11 cellular contexts compared by ENCODE assay signal in genomic region chr5:69238760-69239251, GRCh38. TPM values are rescaled to one million over a fixed set of nuclear protein-coding genes. Genes with fewer than 3 reads are reported as not detected.
DNase-seq lines count a peak whose midpoint lies in the region; ATAC-seq and TF ChIP-seq lines count a peak whose summit lies in the region.
"Had no signal": no experiment of that assay in that cellular context is flagged by ENCODE, and none has a peak within 500 bp of the region (broad histone marks: within the 10 kb centered on the region; RNA-seq: fewer than 3 reads in every experiment).

No MANE protein-coding gene starts in this region.

- H3K36me3 ChIP-seq in naive thymus-derived CD4-positive, alpha-beta T cell (ENCODE audit: control insufficient read depth in 2 of 3, insufficient read depth in 3 of 3, low read length in 3 of 3): peaks cover 0 to 15% (median 0%) of the 10 kb centered on the region in 3 experiments
- H3K36me3 ChIP-seq in psoas muscle (ENCODE audit: insufficient read depth in 1 of 2, low read depth in 1 of 2): peaks cover 2 to 32% of the 10 kb centered on the region in 2 donors

- peaks cover 76% of the 10 kb centered on the region for H3K36me3 Mint-ChIP-seq in CD4-positive, alpha-beta T cell (ENCODE audit: low read depth)
- peaks cover 22% of the 10 kb centered on the region for H3K36me3 Mint-ChIP-seq in chondrocyte (ENCODE audit: low read depth)
- peaks cover 4 to 47% (median 41%) of the 10 kb centered on the region in 5 donors for H3K36me3 Mint-ChIP-seq in naive thymus-derived CD4-positive, alpha-beta T cell

- DNase-seq in CD4-positive, alpha-beta T cell: no peak
- peak; percentile 21 for DNase-seq in NCI-H460 (ENCODE audit: extremely low read depth, low read depth)
- DNase-seq in chondrocyte (ENCODE audit: low spot score): no peak
- no peak for DNase-seq in naive thymus-derived CD4-positive, alpha-beta T cell
- no peak for DNase-seq in NCI-H2029 (lab: John Stamatoyannopoulos, UW)
- no peak for DNase-seq in psoas muscle
- DNase-seq in mesenteric fat pad (ENCODE audit: low spot score): no peak
- DNase-seq in midbrain (lab: John Stamatoyannopoulos, UW): no peak
- DNase-seq: activated CD4-positive, alpha-beta T cell treated with anti-CD3 and anti-CD28 coated beads for 48 hours; retina had no signal

- H3K4me3 Mint-ChIP-seq in CD4-positive, alpha-beta T cell: peak overlapping the region; percentile 71
- H3K4me3 Mint-ChIP-seq in chondrocyte (ENCODE audit: unreplicated experiment): peak overlapping the region; percentile 39
- H3K4me3 Mint-ChIP-seq in naive thymus-derived CD4-positive, alpha-beta T cell: peak overlapping the region in 8 of 10 donors; percentile 24 to 82 (median 41)

- WGBS in psoas muscle, 3 donors: 85 to 89% (median 89%) methylated on average over 6 of the region's 6 CpGs

- CTCF ChIA-PET in CD4-positive, alpha-beta T cell (lab: Charles Lee): no interaction called here
- CTCF ChIA-PET in naive thymus-derived CD4-positive, alpha-beta T cell (lab: Charles Lee): no interaction called here

- H3K4me1 ChIP-seq in naive thymus-derived CD4-positive, alpha-beta T cell (ENCODE audit: control insufficient read depth in 2 of 2, insufficient read depth in 2 of 2, low read length in 2 of 2): peaks cover 13 to 16% of the 10 kb centered on the region in 2 donors
- H3K4me1 ChIP-seq in psoas muscle: peaks cover 32% of the 10 kb centered on the region

- H3K27ac ChIP-seq in CD4-positive, alpha-beta T cell (ENCODE audit: low read depth, low read length): no peak overlapping the region
- H3K27ac ChIP-seq in naive thymus-derived CD4-positive, alpha-beta T cell (ENCODE audit: low read depth, low read length): no peak overlapping the region
- H3K27ac ChIP-seq in psoas muscle: no peak overlapping the region

- H3K27me3 ChIP-seq in CD4-positive, alpha-beta T cell (ENCODE audit: control insufficient read depth, insufficient read depth, low read length): no peaks in the 10 kb centered on the region
- no peaks in the 10 kb centered on the region for H3K27me3 ChIP-seq in naive thymus-derived CD4-positive, alpha-beta T cell (ENCODE audit: control insufficient read depth in 2 of 2, insufficient read depth in 2 of 2, low read length in 2 of 2)
- H3K27me3 ChIP-seq in psoas muscle (ENCODE audit: insufficient read depth in 3 of 3, low read length in 2 of 3): no peaks in the 10 kb centered on the region

- no peak for TF ChIP-seq CTCF in CD4-positive, alpha-beta T cell (IDR thresholded peaks at IDR 0.05)
- TF ChIP-seq CTCF in chondrocyte (IDR thresholded peaks at IDR 0.05) (no peak), psoas muscle (IDR thresholded peaks at IDR 0.05) (no peak)

- intact Hi-C loops in CD4-positive, alpha-beta T cell (cut with DNase I, micrococcal nuclease): loop anchor here in 1 of 2 experiments (5.0 kb wide), 3 partner anchors 93 to 147 kb away; partner anchors contain the start of genes AK6, CCDC125, RAD17 and SLC30A5
- intact Hi-C loops in naive thymus-derived CD4-positive, alpha-beta T cell (cut with micrococcal nuclease): no loop called here
- intact Hi-C loops in psoas muscle (cut with DNase I): no loop called here

- H3K9me3 Mint-ChIP-seq in CD4-positive, alpha-beta T cell: no peaks in the 10 kb centered on the region
- no peaks in the 10 kb centered on the region for H3K9me3 Mint-ChIP-seq in chondrocyte (ENCODE audit: low read depth)
- peaks cover 0 to 2% (median 0%) of the 10 kb centered on the region in 11 donors for H3K9me3 Mint-ChIP-seq in naive thymus-derived CD4-positive, alpha-beta T cell
- H3K9me3 Mint-ChIP-seq: activated naive CD4-positive, alpha-beta T cell treated with anti-CD3 and anti-CD28 coated beads, Interleukin-2, amount 50 U/mL, for 72 hours had no signal

- no peak for ATAC-seq in CD4-positive, alpha-beta T cell (ENCODE audit: poor library complexity)
- no peak for ATAC-seq in naive thymus-derived CD4-positive, alpha-beta T cell
- no peak for ATAC-seq in psoas muscle
- ATAC-seq: activated naive CD4-positive, alpha-beta T cell treated with anti-CD3 and anti-CD28 coated beads, Interleukin-2, amount 50 U/mL, for 72 hours had no signal

- H3K4me1 Mint-ChIP-seq in CD4-positive, alpha-beta T cell (ENCODE audit: low read depth): peaks cover 71% of the 10 kb centered on the region
- H3K4me1 Mint-ChIP-seq in chondrocyte (ENCODE audit: low read depth): peaks cover 75% of the 10 kb centered on the region
- peaks cover 40 to 84% (median 69%) of the 10 kb centered on the region in 7 donors for H3K4me1 Mint-ChIP-seq in naive thymus-derived CD4-positive, alpha-beta T cell

- POLR2A ChIA-PET in CD4-positive, alpha-beta T cell (lab: Charles Lee): no interaction called here
- POLR2A ChIA-PET in naive thymus-derived CD4-positive, alpha-beta T cell (lab: Charles Lee): no interaction called here

- H3K27ac Mint-ChIP-seq in CD4-positive, alpha-beta T cell: no peak overlapping the region
- H3K27ac Mint-ChIP-seq in chondrocyte (ENCODE audit: unreplicated experiment): peak overlapping the region; percentile 90
- peak overlapping the region in 2 of 9 donors; percentile 26 to 30 for H3K27ac Mint-ChIP-seq in naive thymus-derived CD4-positive, alpha-beta T cell
- H3K27ac Mint-ChIP-seq: activated naive CD4-positive, alpha-beta T cell treated with anti-CD3 and anti-CD28 coated beads, Interleukin-2, amount 50 U/mL, for 72 hours had no signal

- H3K27me3 Mint-ChIP-seq in CD4-positive, alpha-beta T cell: no peaks in the 10 kb centered on the region
- no peaks in the 10 kb centered on the region for H3K27me3 Mint-ChIP-seq in chondrocyte (ENCODE audit: low read depth)
- H3K27me3 Mint-ChIP-seq in naive thymus-derived CD4-positive, alpha-beta T cell: no peaks in the 10 kb centered on the region

- H3K4me3 ChIP-seq in naive thymus-derived CD4-positive, alpha-beta T cell (ENCODE audit: low read length): no peak overlapping the region
- no peak overlapping the region for H3K4me3 ChIP-seq in psoas muscle

- no peaks in the 10 kb centered on the region for H3K9me3 ChIP-seq in CD4-positive, alpha-beta T cell (ENCODE audit: control insufficient read depth, low read length)
- H3K9me3 ChIP-seq in naive thymus-derived CD4-positive, alpha-beta T cell (ENCODE audit: control insufficient read depth in 2 of 3, low read length in 3 of 3): no peaks in the 10 kb centered on the region
- no peaks in the 10 kb centered on the region for H3K9me3 ChIP-seq in psoas muscle

RNA-seq across cellular contexts. Expression of gene CDK7, which starts 4.1 kb away (rescaled TPM):
- 10 to 100 TPM; 30.1 to 33.0 TPM for total RNA-seq in CD4-positive, alpha-beta T cell
- total RNA-seq in NCI-H460 (2014; rRNA removed; shearing (Covaris generic)): 129 and 132 TPM in 2 replicates
- 41.3 and 59.5 TPM in 2 replicates for polyA plus RNA-seq in NCI-H460 (2014; cell fraction: nucleus; rRNA removed)
- total RNA-seq in chondrocyte (32.0 to 42.9 TPM (median 40.0 TPM) in 3 replicates), psoas muscle (10 to 100 TPM; 19.0 to 33.4 (median 29.4) TPM), mesenteric fat pad (20.1 TPM)
- 10 to 100 TPM; 18.2 to 28.9 (median 21.8) TPM for total RNA-seq in naive thymus-derived CD4-positive, alpha-beta T cell
- 10 to 100 TPM; 19.7 to 24.7 TPM for polyA plus RNA-seq in naive thymus-derived CD4-positive, alpha-beta T cell
- 10 to 100 TPM; 35.6 to 66.9 (median 52.1) TPM for polyA plus RNA-seq in psoas muscle

RNA-seq across cellular contexts. Expression of gene CENPH, which starts 49.4 kb away (rescaled TPM):
- 1 to 10 TPM; 4.0 to 5.6 TPM for total RNA-seq in CD4-positive, alpha-beta T cell
- 39.1 and 41.6 TPM in 2 replicates for total RNA-seq in NCI-H460 (2014; rRNA removed; shearing (Covaris generic))
- 58.7 and 63.1 TPM in 2 replicates for polyA plus RNA-seq in NCI-H460 (2014; cell fraction: nucleus; rRNA removed)
- total RNA-seq in chondrocyte: 4.5 to 9.2 TPM (median 4.7 TPM) in 3 replicates
- 10 to 100 TPM in 1 of 5 experiments, 1 to 10 TPM in 4; 3.4 to 25.3 (median 8.2) TPM for total RNA-seq in naive thymus-derived CD4-positive, alpha-beta T cell
- 10 to 100 TPM in 1 of 2 donors, 1 to 10 TPM in 1; 7.4 to 10.5 TPM for polyA plus RNA-seq in naive thymus-derived CD4-positive, alpha-beta T cell
- total RNA-seq in psoas muscle: 1 to 10 TPM; 1.6 to 4.5 (median 2.8) TPM
- polyA plus RNA-seq in psoas muscle: 1 to 10 TPM; 3.1 to 3.6 (median 3.3) TPM
- 2.3 TPM for total RNA-seq in mesenteric fat pad
